Comparison of ENCODE assay signal across 8 cellular contexts in the genomic region with DNA sequence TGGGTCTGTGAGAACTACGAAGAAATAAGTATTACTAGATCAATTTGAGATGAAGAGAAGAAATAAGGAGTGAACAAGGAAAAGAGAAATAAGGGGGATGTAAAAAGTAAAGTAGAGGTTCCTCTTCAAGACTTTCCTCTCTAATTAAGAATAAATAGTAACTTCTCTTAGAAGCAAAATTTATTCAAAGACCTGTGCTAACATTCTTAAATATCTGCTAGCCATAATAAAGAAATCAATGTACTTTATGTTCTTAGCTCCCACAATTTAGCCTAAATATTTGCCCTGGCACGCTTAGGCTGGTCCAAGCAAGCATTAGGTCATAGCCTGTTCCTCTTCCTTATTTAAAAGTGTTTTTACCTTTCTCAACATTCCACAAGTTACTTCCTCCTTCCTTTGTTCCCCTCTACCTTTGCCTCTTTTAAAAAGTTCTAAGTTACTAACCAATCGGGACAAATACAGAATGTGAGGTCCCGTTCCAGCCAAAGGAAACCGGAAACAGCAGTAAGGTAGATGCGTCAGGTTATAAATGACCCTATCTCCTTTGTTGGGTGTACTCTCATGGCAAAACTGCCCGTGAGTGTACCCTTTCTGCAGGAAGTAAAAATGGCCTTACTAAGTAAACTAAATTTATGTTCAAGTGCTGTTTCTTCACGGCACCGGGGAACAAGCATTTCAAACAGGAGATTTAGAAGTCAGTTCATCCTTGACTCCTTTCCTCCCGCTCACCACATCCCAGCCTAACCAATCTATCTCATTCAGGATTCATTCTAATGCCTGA.
DNase-seq lines count a peak whose midpoint lies in the region; ATAC-seq and TF ChIP-seq lines count a peak whose summit lies in the region.
"Not testable (repeated sequence)": the region's sequence is repeated elsewhere in the genome, so short reads cannot be mapped to it uniquely, and the experiment has no call there.

No MANE protein-coding gene starts in this region.

- peaks cover 35% of the 10 kb centered on the region for H3K79me1 ChIP-seq in mesenchymal stem cell (replicated peaks; ENCODE audit: low read length, poor library complexity, severe bottlenecking)

- not testable (repeated sequence) for H3K9me3 ChIP-seq in mesenchymal stem cell (ENCODE audit: control insufficient read depth, low read length)

- H2BK15ac ChIP-seq in mesenchymal stem cell (ENCODE audit: low read depth, poor library complexity, severe bottlenecking): not testable (repeated sequence)

- CTCF ChIA-PET in RWPE1 (lab: Yijun Ruan, JAX): not testable (repeated sequence)

- H3K27ac Mint-ChIP-seq in GM23338: not testable (repeated sequence)
- peak overlapping the region; percentile 17 for H3K27ac Mint-ChIP-seq in activated T-helper 17 cell treated with anti-CD3 and anti-CD28 coated beads, Interleukin-2, amount 50 U/mL, for 72 hours
- peak overlapping the region; percentile 9 for H3K27ac Mint-ChIP-seq in chondrocyte (ENCODE audit: unreplicated experiment)
- H3K27ac Mint-ChIP-seq in stimulated activated memory B cell treated with anti-CD40 and anti-IgM and Interleukin-4, amounts not matched to agents 10 μg/mL and 1 μg/mL and 100 μg/mL, for 72 hours: peak overlapping the region; percentile 7

- not testable (repeated sequence) for H3K23ac ChIP-seq in mesenchymal stem cell (ENCODE audit: low read length in 2 of 2)

- not testable (repeated sequence) for TF ChIP-seq CTCF in GM23338 (conservative IDR thresholded peaks at IDR 0.05; ENCODE audit: low read depth in 2 of 2); RWPE1 (conservative IDR thresholded peaks at IDR 0.05; ENCODE audit: low read depth); chondrocyte (IDR thresholded peaks at IDR 0.05); foreskin keratinocyte (conservative IDR thresholded peaks at IDR 0.05)

- H3K27me3 ChIP-seq in GM23338 (ENCODE audit: insufficient read depth); foreskin keratinocyte; mesenchymal stem cell (ENCODE audit: control insufficient read depth in 1 of 2, insufficient read depth in 1 of 2, low read length in 2 of 2): not testable (repeated sequence)

- H3K4me3 Mint-ChIP-seq in GM23338; activated T-helper 17 cell treated with anti-CD3 and anti-CD28 coated beads, Interleukin-2, amount 50 U/mL, for 72 hours; chondrocyte (ENCODE audit: unreplicated experiment); stimulated activated memory B cell treated with anti-CD40 and anti-IgM and Interleukin-4, amounts not matched to agents 10 μg/mL and 1 μg/mL and 100 μg/mL, for 72 hours: not testable (repeated sequence)

- H3K4ac ChIP-seq in mesenchymal stem cell (ENCODE audit: low read depth in 1 of 2, low read length in 2 of 2): not testable (repeated sequence)

- H3K4me1 ChIP-seq in GM23338 (ENCODE audit: insufficient read depth) (peaks cover 22% of the 10 kb centered on the region), foreskin keratinocyte (peaks cover 41% of the 10 kb centered on the region)
- H3K4me1 ChIP-seq in mesenchymal stem cell (ENCODE audit: control insufficient read depth, insufficient read depth, low read depth, low read length): not testable (repeated sequence)

- H3K36me3 Mint-ChIP-seq in GM23338 (ENCODE audit: low read depth); chondrocyte (ENCODE audit: low read depth): not testable (repeated sequence)
- H3K36me3 Mint-ChIP-seq in activated T-helper 17 cell treated with anti-CD3 and anti-CD28 coated beads, Interleukin-2, amount 50 U/mL, for 72 hours (ENCODE audit: low read depth): peaks cover 45% of the 10 kb centered on the region
- H3K36me3 Mint-ChIP-seq in stimulated activated memory B cell treated with anti-CD40 and anti-IgM and Interleukin-4, amounts not matched to agents 10 μg/mL and 1 μg/mL and 100 μg/mL, for 72 hours: peaks cover 42% of the 10 kb centered on the region

- peak; percentile 3 for DNase-seq in Ammon's horn (ENCODE audit: low spot score)
- DNase-seq in GM23338 (ENCODE audit: low spot score): peak; percentile 12
- DNase-seq in RWPE1 (ENCODE audit: low spot score); chondrocyte (ENCODE audit: low spot score): not testable (repeated sequence)
- DNase-seq in foreskin keratinocyte: peak in 1 of 2 donors; percentile 76
- peak; percentile 0 for DNase-seq in mesenchymal stem cell

- H4K8ac ChIP-seq in mesenchymal stem cell (ENCODE audit: low read length): not testable (repeated sequence)

- not testable (repeated sequence) for H3F3A ChIP-seq in GM23338 (replicated peaks; ENCODE audit: low read depth)

- not testable (repeated sequence) for H3K4me3 ChIP-seq in GM23338; mesenchymal stem cell (ENCODE audit: insufficient read depth in 1 of 2, low read depth in 1 of 2, low read length in 2 of 2)

- not testable (repeated sequence) for H3K14ac ChIP-seq in mesenchymal stem cell (ENCODE audit: low read length in 2 of 2)

- peaks cover 28% of the 10 kb centered on the region for H3K4me1 Mint-ChIP-seq in GM23338
- peaks cover 48% of the 10 kb centered on the region for H3K4me1 Mint-ChIP-seq in activated T-helper 17 cell treated with anti-CD3 and anti-CD28 coated beads, Interleukin-2, amount 50 U/mL, for 72 hours
- H3K4me1 Mint-ChIP-seq in chondrocyte (ENCODE audit: low read depth): peaks cover 38% of the 10 kb centered on the region
- H3K4me1 Mint-ChIP-seq in stimulated activated memory B cell treated with anti-CD40 and anti-IgM and Interleukin-4, amounts not matched to agents 10 μg/mL and 1 μg/mL and 100 μg/mL, for 72 hours: peaks cover 80% of the 10 kb centered on the region

- H2BK5ac ChIP-seq in mesenchymal stem cell (ENCODE audit: low read depth, low read length, poor library complexity, severe bottlenecking): not testable (repeated sequence)

- not testable (repeated sequence) for H2BK12ac ChIP-seq in mesenchymal stem cell (ENCODE audit: low read length in 2 of 2)

- H3K9me3 Mint-ChIP-seq in GM23338; activated T-helper 17 cell treated with anti-CD3 and anti-CD28 coated beads, Interleukin-2, amount 50 U/mL, for 72 hours; chondrocyte (ENCODE audit: low read depth); stimulated activated memory B cell treated with anti-CD40 and anti-IgM and Interleukin-4, amounts not matched to agents 10 μg/mL and 1 μg/mL and 100 μg/mL, for 72 hours: not testable (repeated sequence)

- not testable (repeated sequence) for H2AFZ ChIP-seq in GM23338; mesenchymal stem cell (ENCODE audit: low read depth, low read length)

- not testable (repeated sequence) for H3K36me3 ChIP-seq in GM23338 (ENCODE audit: insufficient read depth); mesenchymal stem cell (ENCODE audit: control insufficient read depth in 1 of 2, insufficient read depth in 2 of 2, low read depth in 1 of 2, low read length in 2 of 2)

- not testable (repeated sequence) for H2BK120ac ChIP-seq in mesenchymal stem cell (ENCODE audit: low read depth, low read length)

- peaks cover 85% of the 10 kb centered on the region for H3K79me2 ChIP-seq in GM23338 (replicated peaks; ENCODE audit: insufficient read depth)

- POLR2A ChIA-PET in RWPE1 (lab: Yijun Ruan, JAX; ENCODE audit: low non-redundant PET): interaction anchor here (0.5 kb wide), 1 partner anchor 260 kb away, joined by 4 read pairs; the partner anchor contains the start of gene MAP3K14

- H3K27ac ChIP-seq in GM23338 (ENCODE audit: low read depth); mesenchymal stem cell (ENCODE audit: low read length, poor library complexity, severe bottlenecking): not testable (repeated sequence)
- H3K27ac ChIP-seq in RWPE1 (peak overlapping the region; percentile 61), foreskin keratinocyte (peak overlapping the region; percentile 8)

- H3K27me3 Mint-ChIP-seq in GM23338 (ENCODE audit: insufficient read depth, low read depth, poor library complexity); activated T-helper 17 cell treated with anti-CD3 and anti-CD28 coated beads, Interleukin-2, amount 50 U/mL, for 72 hours; chondrocyte (ENCODE audit: low read depth); stimulated activated memory B cell treated with anti-CD40 and anti-IgM and Interleukin-4, amounts not matched to agents 10 μg/mL and 1 μg/mL and 100 μg/mL, for 72 hours: not testable (repeated sequence)

- H3K9ac ChIP-seq in mesenchymal stem cell (ENCODE audit: low read length): not testable (repeated sequence)

- H4K20me1 ChIP-seq in GM23338 (replicated peaks; ENCODE audit: insufficient read depth): peaks cover 35% of the 10 kb centered on the region

- H2AK5ac ChIP-seq in mesenchymal stem cell (ENCODE audit: low read length, severe bottlenecking): not testable (repeated sequence)

- H3K18ac ChIP-seq in mesenchymal stem cell (ENCODE audit: low read depth in 1 of 2, low read length in 2 of 2): not testable (repeated sequence)

- not testable (repeated sequence) for ATAC-seq in GM23338; activated T-helper 17 cell treated with anti-CD3 and anti-CD28 coated beads, Interleukin-2, amount 50 U/mL, for 72 hours (replicated peaks); foreskin keratinocyte; stimulated activated memory B cell treated with anti-CD40 and anti-IgM and Interleukin-4, amounts not matched to agents 10 μg/mL and 1 μg/mL and 100 μg/mL, for 72 hours

- not testable (repeated sequence) for H3K9me2 ChIP-seq in GM23338 (ENCODE audit: insufficient read depth)

- 86% methylated on average over 10 of the region's 10 CpGs for WGBS in mesenchymal stem cell

- H4K91ac ChIP-seq in mesenchymal stem cell (ENCODE audit: low read length): not testable (repeated sequence)

- H3K4me2 ChIP-seq in GM23338; mesenchymal stem cell (ENCODE audit: low read length, poor library complexity, severe bottlenecking): not testable (repeated sequence)
